Comparison of ENCODE assay signal across 34 cellular contexts in the genomic region with DNA sequence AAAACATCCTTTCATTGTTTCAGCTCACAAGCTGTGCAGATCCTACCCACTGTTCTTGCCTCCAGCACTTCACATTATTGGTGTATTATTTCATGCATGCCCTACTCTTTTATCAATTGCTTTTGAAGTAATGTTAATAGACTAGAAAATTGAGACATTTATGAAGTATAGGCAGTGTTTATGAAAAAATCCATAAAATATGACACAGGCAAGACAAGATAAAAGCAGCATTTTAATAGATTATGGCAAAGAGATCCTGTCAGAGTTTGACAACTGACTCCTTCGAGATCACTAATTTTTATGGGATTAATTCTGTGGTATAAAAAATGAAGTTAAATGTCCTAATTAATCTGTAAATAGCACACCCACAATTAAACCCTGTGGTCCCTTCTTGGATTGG.
"Had no signal": no experiment of that assay in that cellular context is flagged by ENCODE, and none has a peak within 500 bp of the region (broad histone marks: within the 10 kb centered on the region; RNA-seq: fewer than 3 reads in every experiment).

No MANE protein-coding gene starts in this region.

- H3K4me3 ChIP-seq: MG63 had no signal

- H3K4me2 ChIP-seq: KMS-11 had no signal

- DNase-seq: Karpas-422, Kasumi-1, MG63, MM.1S, MV-4-11, NCI-H1048, NCI-H1092, NCI-H1092 treated with DMSO at 0.1 percent for 48 hours, NCI-H1105, NCI-H1105 treated with DMSO at 0.1 percent for 48 hours, NCI-H1436, NCI-H1436 treated with DMSO at 0.1 percent for 48 hours, NCI-H146, NCI-H1694, NCI-H1694 treated with DMSO at 0.1 percent for 48 hours, NCI-H187, NCI-H187 treated with DMSO at 0.1 percent for 48 hours, NCI-H1930, NCI-H2029, NCI-H2029 treated with DMSO at 0.1 percent for 48 hours, NCI-H2081, NCI-H2107, NCI-H2171, NCI-H2171 treated with DMSO at 0.1 percent for 48 hours, NCI-H2227 treated with DMSO at 0.1 percent for 48 hours, NCI-H226, NCI-H345, NCI-H446, NCI-H446 treated with DMSO at 0.1 percent for 48 hours, NCI-H510A, NCI-H510A treated with DMSO at 0.1 percent for 48 hours, NCI-H524, NCI-H524 treated with DMSO at 0.1 percent for 48 hours had no signal

- H3K36me3 ChIP-seq: MG63 had no signal

- H3K9ac ChIP-seq: KMS-11 had no signal

- H3K27me3 ChIP-seq: MG63 had no signal

- H3K9me3 ChIP-seq: MG63 had no signal

- H3K27ac ChIP-seq: KMS-11 had no signal
